ENCODE assay signal across 9 cellular contexts in the genomic region with DNA sequence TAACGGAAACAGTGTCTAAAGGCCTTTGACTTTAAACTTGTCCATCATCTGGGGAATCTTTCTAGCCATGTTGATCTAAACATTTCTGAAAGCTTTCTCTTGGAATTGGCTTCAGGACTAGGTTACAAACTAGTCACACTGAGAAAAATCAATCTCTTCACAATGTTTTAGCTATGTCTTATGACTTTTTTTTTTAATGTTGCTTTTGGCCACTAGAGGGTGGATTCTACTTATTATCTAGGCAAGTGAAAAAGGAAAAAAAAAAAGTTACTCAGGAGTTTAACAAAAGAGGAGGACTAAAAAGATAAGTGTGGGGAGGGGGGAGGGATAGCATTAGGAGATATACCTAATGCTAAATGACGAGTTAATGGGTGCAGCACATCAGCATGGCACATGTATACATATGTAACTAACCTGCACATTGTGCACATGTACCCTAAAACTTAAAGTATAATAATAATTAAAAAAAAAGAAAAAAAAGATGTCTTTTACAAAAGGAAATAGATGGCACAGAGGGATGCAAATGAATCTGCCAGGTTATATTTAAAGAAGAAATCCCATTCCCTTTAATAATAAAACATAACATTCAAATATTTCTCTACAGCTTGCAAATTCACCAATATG.
DNase-seq lines count a peak whose midpoint lies in the region; ATAC-seq, FAIRE-seq and TF ChIP-seq lines count a peak whose summit lies in the region.
"Had no signal": no experiment of that assay in that cellular context is flagged by ENCODE, and none has a peak within 500 bp of the region (broad histone marks: within the 10 kb centered on the region; RNA-seq: fewer than 3 reads in every experiment).

No MANE protein-coding gene starts in this region.

- H3K4me3 ChIP-seq in HCT116 (replicated peaks in 1 of 2; ENCODE audit: low read depth in 1 of 2, low read length in 2 of 2) = no peak overlapping the region
- H3K4me3 ChIP-seq in RWPE2 (ENCODE audit: severe bottlenecking) = no peak overlapping the region
- no peak overlapping the region for H3K4me3 ChIP-seq in foreskin fibroblast (ENCODE audit: low read depth in 1 of 2, low read length in 2 of 2)
- no peak overlapping the region for H3K4me3 ChIP-seq in small intestine (ENCODE audit: low read depth in 1 of 2, low read length in 2 of 2)
- no peak overlapping the region for H3K4me3 ChIP-seq in aorta (ENCODE audit: low read length in 2 of 2)

- TF ChIP-seq RAD21 in HCT116 (IDR thresholded peaks at IDR 0.05; ENCODE audit: low read depth) = peak; percentile 72

- H3K9me3 Mint-ChIP-seq in activated naive CD8-positive, alpha-beta T cell treated with anti-CD3 and anti-CD28 coated beads for 36 hours = peaks cover 1% of the 10 kb centered on the region
- H3K9me3 Mint-ChIP-seq: dendritic cell treated with granulocyte-macrophage colony-stimulating factor and Interleukin-4, amounts not matched to agents 40 ng/mL and 50 ng/mL, for 4 days had no signal

- H3K9ac ChIP-seq in HCT116 (ENCODE audit: low read length) = no peak overlapping the region

- TF ChIP-seq CTCF in AG09319 (IDR thresholded peaks at IDR 0.05; ENCODE audit: low read depth, low read length) (peak; percentile 50), HCT116 (IDR thresholded peaks at IDR 0.05 in 2 of 3, conservative IDR thresholded peaks at IDR 0.05 in 1 of 3; ENCODE audit: borderline replicate concordance in 1 of 3, insufficient read depth in 1 of 3, low read depth in 2 of 3, low read length in 2 of 3) (peak; percentile 39 to 65 (median 61); a peak in 5 of 6 replicates), RWPE2 (IDR thresholded peaks at IDR 0.05; ENCODE audit: poor library complexity, severe bottlenecking) (peak; percentile 88), foreskin fibroblast (IDR thresholded peaks at IDR 0.05; ENCODE audit: low read depth, low read length) (peak; percentile 35), omental fat pad (IDR thresholded peaks at IDR 0.05) (no peak)

- no peak overlapping the region for H3K27ac ChIP-seq in HCT116 (ENCODE audit: low read depth, low read length)
- no peak overlapping the region for H3K27ac ChIP-seq in RWPE2 (ENCODE audit: poor library complexity, severe bottlenecking)
- no peak overlapping the region for H3K27ac ChIP-seq in small intestine (ENCODE audit: low read depth in 1 of 2, low read length in 1 of 2)
- no peak overlapping the region for H3K27ac ChIP-seq in aorta (ENCODE audit: low read depth in 1 of 2, low read length in 2 of 2)

- no peaks in the 10 kb centered on the region for H3K36me3 Mint-ChIP-seq in activated naive CD8-positive, alpha-beta T cell treated with anti-CD3 and anti-CD28 coated beads for 36 hours

- no peak overlapping the region for H3K4me3 Mint-ChIP-seq in activated naive CD8-positive, alpha-beta T cell treated with anti-CD3 and anti-CD28 coated beads for 36 hours
- H3K4me3 Mint-ChIP-seq: dendritic cell treated with granulocyte-macrophage colony-stimulating factor and Interleukin-4, amounts not matched to agents 40 ng/mL and 50 ng/mL, for 4 days had no signal

- BruUV-seq in HCT116 (replicated peaks; lab: Mats Ljungman, UMichigan) = no TSS peak

- no peaks in the 10 kb centered on the region for H3K4me1 ChIP-seq in HCT116 (ENCODE audit: control insufficient read depth in 1 of 2, insufficient read depth in 2 of 2, low read length in 2 of 2)
- peaks cover 17% of the 10 kb centered on the region for H3K4me1 ChIP-seq in RWPE2 (ENCODE audit: insufficient read depth, poor library complexity, severe bottlenecking)
- H3K4me1 ChIP-seq in small intestine (ENCODE audit: control insufficient read depth in 2 of 2, insufficient read depth in 1 of 2, low read depth in 1 of 2, low read length in 1 of 2) = no peaks in the 10 kb centered on the region
- peaks cover 0 to 2% of the 10 kb centered on the region in 2 donors for H3K4me1 ChIP-seq in aorta (ENCODE audit: control insufficient read depth in 1 of 2, insufficient read depth in 2 of 2, low read length in 2 of 2)

- H4K20me1 ChIP-seq in HCT116 (ENCODE audit: insufficient read depth) = no peaks in the 10 kb centered on the region

- WGBS in small intestine, 3 donors = 38 to 54% (median 51%) methylated on average over 2 of the region's 2 CpGs
- WGBS in aorta, 2 donors = 30 to 35% methylated on average over 2 of the region's 2 CpGs

- no peaks in the 10 kb centered on the region for H3K9me2 ChIP-seq in HCT116 (ENCODE audit: insufficient read depth)

- H3K27ac Mint-ChIP-seq in activated naive CD8-positive, alpha-beta T cell treated with anti-CD3 and anti-CD28 coated beads for 36 hours = no peak overlapping the region
- H3K27ac Mint-ChIP-seq: dendritic cell treated with granulocyte-macrophage colony-stimulating factor and Interleukin-4, amounts not matched to agents 40 ng/mL and 50 ng/mL, for 4 days had no signal

- H3K9me3 ChIP-seq in HCT116 (ENCODE audit: control insufficient read depth in 1 of 2, insufficient read depth in 1 of 2, low read depth in 1 of 2, low read length in 2 of 2) (no peaks in the 10 kb centered on the region), RWPE2 (ENCODE audit: severe bottlenecking) (no peaks in the 10 kb centered on the region), small intestine (ENCODE audit: control insufficient read depth, low read depth) (no peaks in the 10 kb centered on the region), aorta (ENCODE audit: control insufficient read depth, low read length) (no peaks in the 10 kb centered on the region)

- H3K27me3 ChIP-seq in HCT116 (ENCODE audit: insufficient read depth, low read length) = no peaks in the 10 kb centered on the region
- H3K27me3 ChIP-seq in RWPE2 (ENCODE audit: insufficient read depth, poor library complexity, severe bottlenecking) = no peaks in the 10 kb centered on the region
- no peaks in the 10 kb centered on the region for H3K27me3 ChIP-seq in small intestine (ENCODE audit: control insufficient read depth in 2 of 2, insufficient read depth in 2 of 2, low read length in 2 of 2)
- no peaks in the 10 kb centered on the region for H3K27me3 ChIP-seq in aorta (ENCODE audit: control insufficient read depth in 1 of 2, insufficient read depth in 2 of 2, low read length in 1 of 2)

- ATAC-seq in HCT116 (peak; percentile 68), RWPE2 (ENCODE audit: low read depth) (no peak; the same call in 2 of the 3 replicates), aorta (ENCODE audit: low FRiP score) (no peak), omental fat pad (ENCODE audit: low FRiP score) (no peak)

- no peak for TF ChIP-seq POLR2A in HCT116 (IDR thresholded peaks at IDR 0.05; ENCODE audit: borderline replicate concordance, extremely low read depth, insufficient read depth, insufficient read length)

- H3K4me1 Mint-ChIP-seq in activated naive CD8-positive, alpha-beta T cell treated with anti-CD3 and anti-CD28 coated beads for 36 hours = no peaks in the 10 kb centered on the region

- RAD21 ChIA-PET in HCT116 (lab: Charles Lee; ENCODE audit: low non-redundant PET in 1 of 2, low total read pairs in 2 of 2, uncharacterized antibody in 2 of 2, unreplicated experiment in 2 of 2) = interaction anchor here (0.6 to 1.2 kb wide), 5 partner anchors 13 to 490 kb away, joined by 3 to 7 read pairs (median 4); no protein-coding TSS in a partner anchor

- intact Hi-C loops in HCT116 (cut with micrococcal nuclease) = loop anchor here (1.0 to 2.0 kb wide), 3 partner anchors 89 to 285 kb away; no protein-coding TSS in a partner anchor
- intact Hi-C loops in aorta (cut with DNase I) = loop anchor here (5.0 kb wide), 1 partner anchor 156 kb away; no protein-coding TSS in a partner anchor

- POLR2A ChIA-PET in HCT116 (lab: Charles Lee) = no interaction called here

- no peak overlapping the region for H3K4me2 ChIP-seq in HCT116 (ENCODE audit: low read length)

- no peaks in the 10 kb centered on the region for H3K36me3 ChIP-seq in HCT116 (ENCODE audit: control insufficient read depth in 1 of 2, insufficient read depth in 2 of 2, low read length in 2 of 2)
- no peaks in the 10 kb centered on the region for H3K36me3 ChIP-seq in RWPE2 (ENCODE audit: low read depth)
- H3K36me3 ChIP-seq in small intestine (ENCODE audit: control insufficient read depth in 2 of 2, insufficient read depth in 2 of 2, low read length in 2 of 2) = no peaks in the 10 kb centered on the region
- no peaks in the 10 kb centered on the region for H3K36me3 ChIP-seq in aorta (ENCODE audit: control insufficient read depth in 1 of 2, insufficient read depth in 2 of 2, low read length in 1 of 2)

- no peak overlapping the region for H2AFZ ChIP-seq in HCT116 (ENCODE audit: low read depth, low read length, poor library complexity, severe bottlenecking)

- H3K27me3 Mint-ChIP-seq in activated naive CD8-positive, alpha-beta T cell treated with anti-CD3 and anti-CD28 coated beads for 36 hours = peaks cover 6% of the 10 kb centered on the region

- CTCF ChIA-PET in HCT116 (lab: Charles Lee) = interaction anchor here (0.6 to 1.2 kb wide), 11 partner anchors 16 to 285 kb away, joined by 3 to 25 read pairs (median 4); partner anchors contain the start of gene DNER

- no peak for DNase-seq in AG09319 (ENCODE audit: extremely low read depth, low read depth)
- peak; percentile 57 for DNase-seq in HCT116 (ENCODE audit: low read depth, low spot score)
- DNase-seq in RWPE2 (ENCODE audit: low spot score) = no peak
- DNase-seq in foreskin fibroblast = peak in 1 of 2 donors; percentile 73
- DNase-seq in small intestine = peak; percentile 9
- no peak for DNase-seq in activated naive CD8-positive, alpha-beta T cell treated with anti-CD3 and anti-CD28 coated beads for 36 hours
- no peak for DNase-seq in aorta
- DNase-seq in omental fat pad (ENCODE audit: low spot score) = no peak

- FAIRE-seq in small intestine (lab: Jason Lieb, UNC) = no peak

- H3K79me2 ChIP-seq in HCT116 (ENCODE audit: insufficient read depth, low read length) = no peaks in the 10 kb centered on the region

TF ChIP-seq in HCT116, 20 proteins besides CTCF, POLR2A, EP300 and RAD21 (continues in another document):
- TF ChIP-seq TCF7L2 (IDR thresholded peaks at IDR 0.05; ENCODE audit: borderline replicate concordance, extremely low read depth, insufficient read depth, insufficient read length) (no peak), EZH2phosphoT487 (IDR thresholded peaks at IDR 0.05; ENCODE audit: borderline replicate concordance) (no peak), MAX (IDR thresholded peaks at IDR 0.05) (no peak), ELF1 (IDR thresholded peaks at IDR 0.05; ENCODE audit: borderline replicate concordance, low read depth) (no peak), CBX3 (IDR thresholded peaks at IDR 0.05; ENCODE audit: low read depth) (no peak), SP1 (IDR thresholded peaks at IDR 0.05; ENCODE audit: low read depth) (no peak), FOSL1 (IDR thresholded peaks at IDR 0.05; ENCODE audit: low read depth) (no peak), CEBPB (IDR thresholded peaks at IDR 0.05; ENCODE audit: low read depth) (no peak), SIN3A (IDR thresholded peaks at IDR 0.05; ENCODE audit: low read depth) (no peak), ZFX (IDR thresholded peaks at IDR 0.05) (no peak), JUND (IDR thresholded peaks at IDR 0.05) (no peak), YY1 (IDR thresholded peaks at IDR 0.05; ENCODE audit: extremely low read depth, insufficient replicate concordance, low read depth, low read length) (no peak)

Comparison
In these comparisons a context has a peak if more than half of its experiments do, and no peak if none do; other contexts are left out.
1. DNase-seq: peak in HCT116 (single experiment) and small intestine (single experiment); none in AG09319 (single experiment), RWPE2 (single experiment), activated naive CD8-positive, alpha-beta T cell treated with anti-CD3 and anti-CD28 coated beads for 36 hours (single experiment), aorta (0 of 2) and omental fat pad (single experiment).
2. CTCF ChIP-seq: peak in AG09319 (single experiment), HCT116 (3 of 3), RWPE2 (single experiment) and foreskin fibroblast (single experiment); none in omental fat pad (0 of 3).